In the genomic region with DNA sequence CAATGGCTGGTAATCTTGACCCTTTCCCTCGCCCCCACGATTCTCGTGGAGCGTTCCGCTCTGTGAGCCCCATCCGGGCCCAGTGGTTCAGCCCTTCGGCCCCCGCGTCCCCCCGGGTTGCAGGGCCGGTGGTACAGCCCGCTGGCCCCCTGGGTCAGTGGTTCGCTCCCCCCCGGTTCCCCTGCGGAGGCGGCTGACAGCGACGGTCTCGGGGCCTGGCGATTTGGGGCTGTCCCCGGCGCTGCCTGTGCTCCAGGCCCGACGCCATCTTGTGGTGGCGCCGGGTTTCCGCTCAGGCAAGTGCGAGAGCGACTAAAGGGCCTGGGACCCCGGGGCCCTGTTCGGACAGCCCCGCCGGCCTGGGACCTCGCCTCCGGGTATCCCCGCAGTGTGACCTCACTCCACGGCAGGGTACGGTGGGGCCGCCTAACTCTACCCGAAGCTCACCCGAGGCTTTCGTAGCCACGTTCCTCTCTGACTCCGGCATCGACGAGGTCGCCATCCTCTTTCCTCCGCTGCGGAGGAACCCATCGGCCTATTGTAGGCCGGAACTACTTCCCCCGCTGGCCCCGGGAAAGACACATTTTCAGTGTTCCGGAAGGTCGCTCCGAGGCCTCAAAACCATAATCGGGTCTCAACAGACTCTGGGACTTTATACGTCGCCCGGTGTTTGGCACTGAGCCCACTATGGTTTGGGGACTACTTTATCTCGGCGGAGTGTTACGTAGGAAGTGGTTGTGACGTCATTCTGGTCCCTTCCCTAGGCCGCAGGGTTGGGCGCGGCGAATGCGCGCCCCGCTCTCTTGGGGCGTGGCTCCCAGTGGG, we compare ENCODE assay signal across 8 cellular contexts. TPM values are rescaled to one million over a fixed set of nuclear protein-coding genes. Genes with fewer than 3 reads are reported as not detected.
DNase-seq lines count a peak whose midpoint lies in the region; ATAC-seq and TF ChIP-seq lines count a peak whose summit lies in the region.

A gene with protein sequence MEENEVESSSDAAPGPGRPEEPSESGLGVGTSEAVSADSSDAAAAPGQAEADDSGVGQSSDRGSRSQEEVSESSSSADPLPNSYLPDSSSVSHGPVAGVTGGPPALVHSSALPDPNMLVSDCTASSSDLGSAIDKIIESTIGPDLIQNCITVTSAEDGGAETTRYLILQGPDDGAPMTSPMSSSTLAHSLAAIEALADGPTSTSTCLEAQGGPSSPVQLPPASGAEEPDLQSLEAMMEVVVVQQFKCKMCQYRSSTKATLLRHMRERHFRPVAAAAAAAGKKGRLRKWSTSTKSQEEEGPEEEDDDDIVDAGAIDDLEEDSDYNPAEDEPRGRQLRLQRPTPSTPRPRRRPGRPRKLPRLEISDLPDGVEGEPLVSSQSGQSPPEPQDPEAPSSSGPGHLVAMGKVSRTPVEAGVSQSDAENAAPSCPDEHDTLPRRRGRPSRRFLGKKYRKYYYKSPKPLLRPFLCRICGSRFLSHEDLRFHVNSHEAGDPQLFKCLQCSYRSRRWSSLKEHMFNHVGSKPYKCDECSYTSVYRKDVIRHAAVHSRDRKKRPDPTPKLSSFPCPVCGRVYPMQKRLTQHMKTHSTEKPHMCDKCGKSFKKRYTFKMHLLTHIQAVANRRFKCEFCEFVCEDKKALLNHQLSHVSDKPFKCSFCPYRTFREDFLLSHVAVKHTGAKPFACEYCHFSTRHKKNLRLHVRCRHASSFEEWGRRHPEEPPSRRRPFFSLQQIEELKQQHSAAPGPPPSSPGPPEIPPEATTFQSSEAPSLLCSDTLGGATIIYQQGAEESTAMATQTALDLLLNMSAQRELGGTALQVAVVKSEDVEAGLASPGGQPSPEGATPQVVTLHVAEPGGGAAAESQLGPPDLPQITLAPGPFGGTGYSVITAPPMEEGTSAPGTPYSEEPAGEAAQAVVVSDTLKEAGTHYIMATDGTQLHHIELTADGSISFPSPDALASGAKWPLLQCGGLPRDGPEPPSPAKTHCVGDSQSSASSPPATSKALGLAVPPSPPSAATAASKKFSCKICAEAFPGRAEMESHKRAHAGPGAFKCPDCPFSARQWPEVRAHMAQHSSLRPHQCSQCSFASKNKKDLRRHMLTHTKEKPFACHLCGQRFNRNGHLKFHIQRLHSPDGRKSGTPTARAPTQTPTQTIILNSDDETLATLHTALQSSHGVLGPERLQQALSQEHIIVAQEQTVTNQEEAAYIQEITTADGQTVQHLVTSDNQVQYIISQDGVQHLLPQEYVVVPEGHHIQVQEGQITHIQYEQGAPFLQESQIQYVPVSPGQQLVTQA (N-terminal part only) (minus strand): TSS at position 529 of the 825 bp plus-strand sequence. CDS start 793 bp downstream, outside the sequence.

- H3K79me2 ChIP-seq in trophoblast cell (ENCODE audit: control insufficient read depth, insufficient read depth, low read length, poor library complexity): peaks cover 12% of the 10 kb centered on the region

- H3K4me2 ChIP-seq in trophoblast cell (ENCODE audit: low read length): peak within 1 kb of the TSS; percentile 71

- peak; percentile 84 for ATAC-seq in HG02798 (IDR thresholded peaks at IDR 0.05; ENCODE audit: poor library complexity, unreplicated experiment)

- H4K8ac ChIP-seq in trophoblast cell (ENCODE audit: low read depth, low read length): peak within 1 kb of the TSS; percentile 100

- H3K4ac ChIP-seq in trophoblast cell (ENCODE audit: low read depth, low read length): peak within 1 kb of the TSS; percentile 96

- peak within 1 kb of the TSS; percentile 93 for H4K12ac ChIP-seq in trophoblast cell (ENCODE audit: low read depth, low read length)

- peak within 1 kb of the TSS; percentile 96 for H2AK5ac ChIP-seq in trophoblast cell (ENCODE audit: low read length)

- intact Hi-C loops in transverse colon (cut with DNase I; ENCODE audit: low total_unique reads): loop anchor here (1.0 kb wide), 1 partner anchor 82 kb away; no protein-coding TSS in a partner anchor

- H2AFZ ChIP-seq in trophoblast cell (ENCODE audit: insufficient read depth, low read length, poor library complexity): peak within 1 kb of the TSS; percentile 92

- peak within 1 kb of the TSS; percentile 92 for H3K4me3 ChIP-seq in GM12875 (ENCODE audit: low read depth, low read length)
- peak within 1 kb of the TSS; percentile 93 for H3K4me3 ChIP-seq in adipocyte (ENCODE audit: low read length)
- H3K4me3 ChIP-seq in cardiac muscle cell: peak within 1 kb of the TSS; percentile 49
- H3K4me3 ChIP-seq in trophoblast cell (ENCODE audit: low read depth, low read length): peak within 1 kb of the TSS; percentile 86
- peak within 1 kb of the TSS; percentile 56 to 96 (median 82) for H3K4me3 ChIP-seq in transverse colon

- H3K9ac ChIP-seq in adipocyte (ENCODE audit: low read length): peak within 1 kb of the TSS; percentile 98
- peak within 1 kb of the TSS; percentile 99 for H3K9ac ChIP-seq in trophoblast cell (ENCODE audit: low read length)

- no CpG with 5 or more reads among the region's 72 CpGs for WGBS in trophoblast cell (ENCODE audit: extremely low coverage, insufficient coverage, insufficient read length)
- 1% methylated on average over 26 of the region's 72 CpGs; no CpG with 5 or more reads in 1 of the 2 donors for WGBS in transverse colon (ENCODE audit: low coverage in 1 of 2), 2 donors

- TF ChIP-seq EP300 in transverse colon (IDR thresholded peaks at IDR 0.05; ENCODE audit: low read depth): no peak

- H3K27me3 ChIP-seq in adipocyte (replicated peaks; ENCODE audit: control insufficient read depth, insufficient read depth, low read length) (no peaks in the 10 kb centered on the region), cardiac muscle cell (no peaks in the 10 kb centered on the region), trophoblast cell (ENCODE audit: insufficient read depth, low read length) (no peaks in the 10 kb centered on the region), transverse colon (no peaks in the 10 kb centered on the region)

- H2BK120ac ChIP-seq in trophoblast cell (ENCODE audit: insufficient read depth, low read length, poor library complexity): peak within 1 kb of the TSS; percentile 100

- no peak within 1 kb of the TSS for H3K23ac ChIP-seq in trophoblast cell (ENCODE audit: low read length)

- peaks cover 17% of the 10 kb centered on the region for H3K36me3 ChIP-seq in adipocyte (ENCODE audit: control insufficient read depth, insufficient read depth, low read length, severe bottlenecking)
- H3K36me3 ChIP-seq in cardiac muscle cell: peaks cover 13% of the 10 kb centered on the region
- H3K36me3 ChIP-seq in trophoblast cell (ENCODE audit: control insufficient read depth in 1 of 2, insufficient read depth in 2 of 2, low read length in 2 of 2): peaks cover 26% of the 10 kb centered on the region in 2 experiments
- peaks cover 0 to 14% (median 6%) of the 10 kb centered on the region in 4 donors for H3K36me3 ChIP-seq in transverse colon

- H2BK12ac ChIP-seq in trophoblast cell (ENCODE audit: low read length): peak within 1 kb of the TSS; percentile 86

- peak; percentile 89 for TF ChIP-seq POLR2A in transverse colon (IDR thresholded peaks at IDR 0.05)

- H3K4me1 ChIP-seq in adipocyte (ENCODE audit: control insufficient read depth, insufficient read depth, low read length) (peaks cover 35% of the 10 kb centered on the region), cardiac muscle cell (ENCODE audit: low read depth) (no peaks in the 10 kb centered on the region), trophoblast cell (ENCODE audit: control insufficient read depth in 1 of 2, insufficient read depth in 2 of 2, low read length in 2 of 2) (peaks cover 13 to 16% of the 10 kb centered on the region in 2 experiments), transverse colon (peaks cover 18 to 24% (median 22%) of the 10 kb centered on the region in 4 donors)

- no peak for TF ChIP-seq CTCF in GM12875 (IDR thresholded peaks at IDR 0.05; ENCODE audit: borderline replicate concordance, insufficient read depth, low read depth, low read length)
- peak; percentile 18 for TF ChIP-seq CTCF in cardiac muscle cell (IDR thresholded peaks at IDR 0.05; ENCODE audit: low read depth, low read length)
- TF ChIP-seq CTCF in transverse colon (IDR thresholded peaks at IDR 0.05): peak in 4 of 5 experiments; percentile 44 to 83 (median 66)

- peak within 1 kb of the TSS; percentile 99 for H3K14ac ChIP-seq in trophoblast cell (ENCODE audit: low read length)

- peaks cover 15% of the 10 kb centered on the region for H3K79me1 ChIP-seq in trophoblast cell (ENCODE audit: low read length)

- peak within 1 kb of the TSS; percentile 100 for H2BK5ac ChIP-seq in trophoblast cell (ENCODE audit: low read depth, low read length, poor library complexity)

- peak within 1 kb of the TSS; percentile 100 for H4K91ac ChIP-seq in trophoblast cell (ENCODE audit: low read depth, low read length)

- peak within 1 kb of the TSS; percentile 99 for H3K27ac ChIP-seq in cardiac muscle cell
- H3K27ac ChIP-seq in trophoblast cell (ENCODE audit: low read depth, low read length): peak within 1 kb of the TSS; percentile 99
- H3K27ac ChIP-seq in transverse colon: peak within 1 kb of the TSS; percentile 94 to 97 (median 96)

- DNase-seq in NCI-H1436 (lab: John Stamatoyannopoulos, UW): peak; percentile 91
- DNase-seq in T follicular helper cell (ENCODE audit: low read depth): peak; percentile 89
- DNase-seq in adipocyte (ENCODE audit: low read depth): peak; percentile 98
- DNase-seq in cardiac muscle cell (ENCODE audit: low read depth in 1 of 2, low spot score in 1 of 2): peak; percentile 97 to 99
- DNase-seq in trophoblast cell: peak; percentile 91 to 95
- DNase-seq in transverse colon: peak; percentile 95

- peak within 1 kb of the TSS; percentile 98 for H3K18ac ChIP-seq in trophoblast cell (ENCODE audit: low read length)

- in situ Hi-C loops in transverse colon (cut with MboI; ENCODE audit: low pct_ligation_motif_present in 1 of 4, low pct_unique_long_range_greater_than_20kb in 1 of 4, low sequenced_read_pairs in 3 of 4): loop anchor here in 1 of 4 donors (25.0 kb wide), 1 partner anchor 160 kb away; a partner anchor contains a TSS

- H3K9me3 ChIP-seq in adipocyte (ENCODE audit: control insufficient read depth, low read length) (no peaks in the 10 kb centered on the region), cardiac muscle cell (ENCODE audit: low read depth) (no peaks in the 10 kb centered on the region), trophoblast cell (ENCODE audit: insufficient read depth, low read depth, low read length) (no peaks in the 10 kb centered on the region), transverse colon (no peaks in the 10 kb centered on the region)

RNA-seq across cellular contexts. Expression of the gene that starts here (rescaled TPM):
- total RNA-seq in cardiac muscle cell: 18.1 and 28.1 TPM in 2 replicates
- 13.5 and 26.7 TPM in 2 replicates for polyA plus RNA-seq in cardiac muscle cell
- polyA plus RNA-seq in trophoblast cell (2013): 15.7 and 15.8 TPM in 2 replicates
- 10 to 100 TPM; 27.0 to 80.0 (median 32.4) TPM for total RNA-seq in transverse colon

Comparison
In these comparisons a context has a peak if more than half of its experiments do, and no peak if none do; other contexts are left out.
1. Peak in every context shown above with its lines: DNase-seq, ATAC-seq, H3K4me3 ChIP-seq and H3K27ac ChIP-seq.